Comparison of ENCODE assay signal across 1 cellular context in genomic region chr9:127444921-127445850, GRCh38.
TF ChIP-seq lines count a peak whose summit lies in the region.

No MANE protein-coding gene starts in this region.

TF ChIP-seq in IMR-90, 13 proteins besides CTCF, POLR2A, EP300 and RAD21 (continued from another document):
- no peak for TF ChIP-seq BHLHE40 (IDR thresholded peaks at IDR 0.05; ENCODE audit: low read depth, low read length)
- no peak for TF ChIP-seq RFX5 (IDR thresholded peaks at IDR 0.05; ENCODE audit: low read depth, low read length)
- TF ChIP-seq CEBPB (IDR thresholded peaks at IDR 0.05; ENCODE audit: low read depth, low read length), result no peak
- TF ChIP-seq, protein P1, sequence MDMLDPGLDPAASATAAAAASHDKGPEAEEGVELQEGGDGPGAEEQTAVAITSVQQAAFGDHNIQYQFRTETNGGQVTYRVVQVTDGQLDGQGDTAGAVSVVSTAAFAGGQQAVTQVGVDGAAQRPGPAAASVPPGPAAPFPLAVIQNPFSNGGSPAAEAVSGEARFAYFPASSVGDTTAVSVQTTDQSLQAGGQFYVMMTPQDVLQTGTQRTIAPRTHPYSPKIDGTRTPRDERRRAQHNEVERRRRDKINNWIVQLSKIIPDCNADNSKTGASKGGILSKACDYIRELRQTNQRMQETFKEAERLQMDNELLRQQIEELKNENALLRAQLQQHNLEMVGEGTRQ (IDR thresholded peaks at IDR 0.05; ENCODE audit: low read depth, low read length), result no peak
- TF ChIP-seq NFE2L2 (IDR thresholded peaks at IDR 0.05; ENCODE audit: low read depth, low read length), result no peak
- no peak for TF ChIP-seq MAFK (IDR thresholded peaks at IDR 0.05; ENCODE audit: low read depth, low read length)
- no peak for TF ChIP-seq FOS (IDR thresholded peaks at IDR 0.05; ENCODE audit: low read depth, low read length)
- TF ChIP-seq MXI1 (IDR thresholded peaks at IDR 0.05; ENCODE audit: borderline replicate concordance, low read depth, low read length), result no peak
